1 cellular context compared by ENCODE assay signal in the genomic region with DNA sequence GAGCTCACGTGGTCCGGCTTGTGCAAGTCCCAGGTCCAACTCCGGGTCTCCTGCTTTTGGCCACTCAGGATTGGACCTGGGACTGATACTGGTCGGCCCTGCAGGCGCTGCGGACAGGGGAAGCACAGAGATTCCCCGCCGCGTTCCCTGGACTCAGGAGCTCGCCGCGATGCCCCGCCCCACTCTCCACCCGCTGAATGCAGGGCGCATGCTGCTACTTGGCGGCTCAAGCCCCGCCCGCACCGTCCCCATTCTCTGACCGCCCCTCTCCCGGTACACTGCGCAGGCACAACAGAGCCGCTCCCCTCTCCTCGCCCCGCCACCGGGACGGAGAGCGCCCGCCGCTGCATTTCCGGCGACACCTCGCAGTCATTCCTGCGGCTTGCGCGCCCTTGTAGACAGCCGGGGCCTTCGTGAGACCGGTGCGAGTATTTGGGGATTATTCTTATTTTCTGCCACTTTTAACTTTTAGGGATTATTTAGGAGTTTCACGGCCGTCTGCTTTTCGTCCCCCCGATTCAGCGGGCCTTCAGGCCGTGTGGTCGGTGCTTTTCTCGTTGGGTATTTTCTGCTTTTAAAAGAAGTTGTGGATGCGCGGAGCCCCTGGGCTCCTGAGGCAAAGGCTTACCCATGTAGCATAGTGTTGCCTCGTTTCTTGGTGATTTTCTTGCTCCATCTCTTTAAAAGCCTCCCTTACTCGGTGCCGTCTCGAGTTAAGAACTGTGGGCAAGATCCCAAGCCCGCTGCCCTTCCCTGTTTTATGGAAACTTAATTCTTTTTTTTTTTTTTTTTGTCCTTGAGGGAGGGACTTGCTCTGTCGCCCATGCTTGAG.
TF ChIP-seq lines count a peak whose summit lies in the region.

Gene TMEM14C (plus strand): TSS at position 251 of the 832 bp plus-strand sequence. CDS start 1,544 bp downstream, outside the sequence.

TF ChIP-seq in GM12878, 131 proteins besides CTCF, POLR2A, EP300 and RAD21 (continued from another document and continues in another):
- TF ChIP-seq, protein P1, sequence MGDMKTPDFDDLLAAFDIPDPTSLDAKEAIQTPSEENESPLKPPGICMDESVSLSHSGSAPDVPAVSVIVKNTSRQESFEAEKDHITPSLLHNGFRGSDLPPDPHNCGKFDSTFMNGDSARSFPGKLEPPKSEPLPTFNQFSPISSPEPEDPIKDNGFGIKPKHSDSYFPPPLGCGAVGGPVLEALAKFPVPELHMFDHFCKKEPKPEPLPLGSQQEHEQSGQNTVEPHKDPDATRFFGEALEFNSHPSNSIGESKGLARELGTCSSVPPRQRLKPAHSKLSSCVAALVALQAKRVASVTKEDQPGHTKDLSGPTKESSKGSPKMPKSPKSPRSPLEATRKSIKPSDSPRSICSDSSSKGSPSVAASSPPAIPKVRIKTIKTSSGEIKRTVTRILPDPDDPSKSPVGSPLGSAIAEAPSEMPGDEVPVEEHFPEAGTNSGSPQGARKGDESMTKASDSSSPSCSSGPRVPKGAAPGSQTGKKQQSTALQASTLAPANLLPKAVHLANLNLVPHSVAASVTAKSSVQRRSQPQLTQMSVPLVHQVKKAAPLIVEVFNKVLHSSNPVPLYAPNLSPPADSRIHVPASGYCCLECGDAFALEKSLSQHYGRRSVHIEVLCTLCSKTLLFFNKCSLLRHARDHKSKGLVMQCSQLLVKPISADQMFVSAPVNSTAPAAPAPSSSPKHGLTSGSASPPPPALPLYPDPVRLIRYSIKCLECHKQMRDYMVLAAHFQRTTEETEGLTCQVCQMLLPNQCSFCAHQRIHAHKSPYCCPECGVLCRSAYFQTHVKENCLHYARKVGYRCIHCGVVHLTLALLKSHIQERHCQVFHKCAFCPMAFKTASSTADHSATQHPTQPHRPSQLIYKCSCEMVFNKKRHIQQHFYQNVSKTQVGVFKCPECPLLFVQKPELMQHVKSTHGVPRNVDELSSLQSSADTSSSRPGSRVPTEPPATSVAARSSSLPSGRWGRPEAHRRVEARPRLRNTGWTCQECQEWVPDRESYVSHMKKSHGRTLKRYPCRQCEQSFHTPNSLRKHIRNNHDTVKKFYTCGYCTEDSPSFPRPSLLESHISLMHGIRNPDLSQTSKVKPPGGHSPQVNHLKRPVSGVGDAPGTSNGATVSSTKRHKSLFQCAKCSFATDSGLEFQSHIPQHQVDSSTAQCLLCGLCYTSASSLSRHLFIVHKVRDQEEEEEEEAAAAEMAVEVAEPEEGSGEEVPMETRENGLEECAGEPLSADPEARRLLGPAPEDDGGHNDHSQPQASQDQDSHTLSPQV (IDR thresholded peaks at IDR 0.05) = no peak
- TF ChIP-seq NR2F1 (conservative IDR thresholded peaks at IDR 0.05) = 0 out of 2 replicates have a peak, but pooled peaks have one; percentile 8
- TF ChIP-seq CBFB (IDR thresholded peaks at IDR 0.05; ENCODE audit: low read depth) = peak; percentile 39; the same call in 1 of the 2 replicates
- TF ChIP-seq, protein P2, sequence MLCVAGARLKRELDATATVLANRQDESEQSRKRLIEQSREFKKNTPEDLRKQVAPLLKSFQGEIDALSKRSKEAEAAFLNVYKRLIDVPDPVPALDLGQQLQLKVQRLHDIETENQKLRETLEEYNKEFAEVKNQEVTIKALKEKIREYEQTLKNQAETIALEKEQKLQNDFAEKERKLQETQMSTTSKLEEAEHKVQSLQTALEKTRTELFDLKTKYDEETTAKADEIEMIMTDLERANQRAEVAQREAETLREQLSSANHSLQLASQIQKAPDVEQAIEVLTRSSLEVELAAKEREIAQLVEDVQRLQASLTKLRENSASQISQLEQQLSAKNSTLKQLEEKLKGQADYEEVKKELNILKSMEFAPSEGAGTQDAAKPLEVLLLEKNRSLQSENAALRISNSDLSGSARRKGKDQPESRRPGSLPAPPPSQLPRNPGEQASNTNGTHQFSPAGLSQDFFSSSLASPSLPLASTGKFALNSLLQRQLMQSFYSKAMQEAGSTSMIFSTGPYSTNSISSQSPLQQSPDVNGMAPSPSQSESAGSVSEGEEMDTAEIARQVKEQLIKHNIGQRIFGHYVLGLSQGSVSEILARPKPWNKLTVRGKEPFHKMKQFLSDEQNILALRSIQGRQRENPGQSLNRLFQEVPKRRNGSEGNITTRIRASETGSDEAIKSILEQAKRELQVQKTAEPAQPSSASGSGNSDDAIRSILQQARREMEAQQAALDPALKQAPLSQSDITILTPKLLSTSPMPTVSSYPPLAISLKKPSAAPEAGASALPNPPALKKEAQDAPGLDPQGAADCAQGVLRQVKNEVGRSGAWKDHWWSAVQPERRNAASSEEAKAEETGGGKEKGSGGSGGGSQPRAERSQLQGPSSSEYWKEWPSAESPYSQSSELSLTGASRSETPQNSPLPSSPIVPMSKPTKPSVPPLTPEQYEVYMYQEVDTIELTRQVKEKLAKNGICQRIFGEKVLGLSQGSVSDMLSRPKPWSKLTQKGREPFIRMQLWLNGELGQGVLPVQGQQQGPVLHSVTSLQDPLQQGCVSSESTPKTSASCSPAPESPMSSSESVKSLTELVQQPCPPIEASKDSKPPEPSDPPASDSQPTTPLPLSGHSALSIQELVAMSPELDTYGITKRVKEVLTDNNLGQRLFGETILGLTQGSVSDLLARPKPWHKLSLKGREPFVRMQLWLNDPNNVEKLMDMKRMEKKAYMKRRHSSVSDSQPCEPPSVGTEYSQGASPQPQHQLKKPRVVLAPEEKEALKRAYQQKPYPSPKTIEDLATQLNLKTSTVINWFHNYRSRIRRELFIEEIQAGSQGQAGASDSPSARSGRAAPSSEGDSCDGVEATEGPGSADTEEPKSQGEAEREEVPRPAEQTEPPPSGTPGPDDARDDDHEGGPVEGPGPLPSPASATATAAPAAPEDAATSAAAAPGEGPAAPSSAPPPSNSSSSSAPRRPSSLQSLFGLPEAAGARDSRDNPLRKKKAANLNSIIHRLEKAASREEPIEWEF (IDR thresholded peaks at IDR 0.05; ENCODE audit: insufficient replicate concordance, low read depth, low read length) = no peak
- TF ChIP-seq RB1 (IDR thresholded peaks at IDR 0.05; ENCODE audit: borderline replicate concordance) = peak; percentile 15; the same call in 1 of the 2 replicates
- no peak for TF ChIP-seq BCL11A (IDR thresholded peaks at IDR 0.05; ENCODE audit: low read depth, low read length)
- TF ChIP-seq NFYA (IDR thresholded peaks at IDR 0.05; ENCODE audit: borderline replicate concordance, low read depth, low read length) = no peak
- TF ChIP-seq CREB1 (IDR thresholded peaks at IDR 0.05; ENCODE audit: low read depth) = no peak
- TF ChIP-seq ZNF24 (IDR thresholded peaks at IDR 0.05) = no peak
- no peak for TF ChIP-seq ZNF274 (IDR thresholded peaks at IDR 0.05; ENCODE audit: insufficient read depth, insufficient read length)
- no peak for TF ChIP-seq TCF7 (IDR thresholded peaks at IDR 0.05; ENCODE audit: borderline replicate concordance)
- TF ChIP-seq CHD4 (IDR thresholded peaks at IDR 0.05) = no peak
- TF ChIP-seq ZNF687 (IDR thresholded peaks at IDR 0.05) = no peak
- TF ChIP-seq ETV6 (conservative IDR thresholded peaks at IDR 0.05 in 1 of 2, IDR thresholded peaks at IDR 0.05 in 1 of 2; ENCODE audit: borderline replicate concordance in 1 of 2, low read depth in 1 of 2) = no peak
- peak; percentile 72 for TF ChIP-seq MAX (IDR thresholded peaks at IDR 0.05; ENCODE audit: low read depth, low read length)
- no peak; the same call in 1 of the 2 replicates for TF ChIP-seq SMAD5 (IDR thresholded peaks at IDR 0.05; ENCODE audit: low read depth)
- peak; percentile 43 to 77; a peak in 3 of 4 replicates for TF ChIP-seq BHLHE40 (IDR thresholded peaks at IDR 0.05; ENCODE audit: borderline replicate concordance in 1 of 2, low read depth in 2 of 2, low read length in 1 of 2)
- no peak for TF ChIP-seq NR2C2 (IDR thresholded peaks at IDR 0.05; ENCODE audit: borderline replicate concordance, control insufficient read depth, insufficient read length, low read depth)
- TF ChIP-seq RBBP5 (conservative IDR thresholded peaks at IDR 0.05) = no peak; the same call in 1 of the 2 replicates
- no peak for TF ChIP-seq NR2C1 (IDR thresholded peaks at IDR 0.05)
- peak; percentile 85 to 89 for TF ChIP-seq IKZF2 (IDR thresholded peaks at IDR 0.05)
- TF ChIP-seq SMAD1 (IDR thresholded peaks at IDR 0.05; ENCODE audit: low read depth, partially characterized antibody) = peak; percentile 26
- TF ChIP-seq REST (IDR thresholded peaks at IDR 0.05; ENCODE audit: low read depth, low read length) = no peak
- no peak for TF ChIP-seq SUPT20H (IDR thresholded peaks at IDR 0.05; ENCODE audit: borderline replicate concordance, control insufficient read depth, low read depth, low read length)
- no peak for TF ChIP-seq EZH2 (IDR thresholded peaks at IDR 0.05; ENCODE audit: borderline replicate concordance, control insufficient read depth, low read depth, low read length)
- TF ChIP-seq SP1 (IDR thresholded peaks at IDR 0.05; ENCODE audit: low read depth, low read length) = peak; percentile 32
- TF ChIP-seq IRF5 (IDR thresholded peaks at IDR 0.05; ENCODE audit: borderline replicate concordance) = no peak
- no peak for TF ChIP-seq CBX3 (IDR thresholded peaks at IDR 0.05; ENCODE audit: borderline replicate concordance, low read depth)
- peak; percentile 81; the same call in 1 of the 2 replicates for TF ChIP-seq TAF1 (IDR thresholded peaks at IDR 0.05; ENCODE audit: borderline replicate concordance, low read depth, low read length)
- TF ChIP-seq JUND (IDR thresholded peaks at IDR 0.05; ENCODE audit: low read depth, low read length) = no peak
- TF ChIP-seq, protein P3, sequence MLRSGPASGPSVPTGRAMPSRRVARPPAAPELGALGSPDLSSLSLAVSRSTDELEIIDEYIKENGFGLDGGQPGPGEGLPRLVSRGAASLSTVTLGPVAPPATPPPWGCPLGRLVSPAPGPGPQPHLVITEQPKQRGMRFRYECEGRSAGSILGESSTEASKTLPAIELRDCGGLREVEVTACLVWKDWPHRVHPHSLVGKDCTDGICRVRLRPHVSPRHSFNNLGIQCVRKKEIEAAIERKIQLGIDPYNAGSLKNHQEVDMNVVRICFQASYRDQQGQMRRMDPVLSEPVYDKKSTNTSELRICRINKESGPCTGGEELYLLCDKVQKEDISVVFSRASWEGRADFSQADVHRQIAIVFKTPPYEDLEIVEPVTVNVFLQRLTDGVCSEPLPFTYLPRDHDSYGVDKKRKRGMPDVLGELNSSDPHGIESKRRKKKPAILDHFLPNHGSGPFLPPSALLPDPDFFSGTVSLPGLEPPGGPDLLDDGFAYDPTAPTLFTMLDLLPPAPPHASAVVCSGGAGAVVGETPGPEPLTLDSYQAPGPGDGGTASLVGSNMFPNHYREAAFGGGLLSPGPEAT (IDR thresholded peaks at IDR 0.05; ENCODE audit: low read depth) = peak; percentile 98
- TF ChIP-seq ZZZ3 (IDR thresholded peaks at IDR 0.05; ENCODE audit: control insufficient read depth, insufficient read length, low read depth) = no peak
